Comparison of ENCODE assay signal across 16 cellular contexts in the genomic region with DNA sequence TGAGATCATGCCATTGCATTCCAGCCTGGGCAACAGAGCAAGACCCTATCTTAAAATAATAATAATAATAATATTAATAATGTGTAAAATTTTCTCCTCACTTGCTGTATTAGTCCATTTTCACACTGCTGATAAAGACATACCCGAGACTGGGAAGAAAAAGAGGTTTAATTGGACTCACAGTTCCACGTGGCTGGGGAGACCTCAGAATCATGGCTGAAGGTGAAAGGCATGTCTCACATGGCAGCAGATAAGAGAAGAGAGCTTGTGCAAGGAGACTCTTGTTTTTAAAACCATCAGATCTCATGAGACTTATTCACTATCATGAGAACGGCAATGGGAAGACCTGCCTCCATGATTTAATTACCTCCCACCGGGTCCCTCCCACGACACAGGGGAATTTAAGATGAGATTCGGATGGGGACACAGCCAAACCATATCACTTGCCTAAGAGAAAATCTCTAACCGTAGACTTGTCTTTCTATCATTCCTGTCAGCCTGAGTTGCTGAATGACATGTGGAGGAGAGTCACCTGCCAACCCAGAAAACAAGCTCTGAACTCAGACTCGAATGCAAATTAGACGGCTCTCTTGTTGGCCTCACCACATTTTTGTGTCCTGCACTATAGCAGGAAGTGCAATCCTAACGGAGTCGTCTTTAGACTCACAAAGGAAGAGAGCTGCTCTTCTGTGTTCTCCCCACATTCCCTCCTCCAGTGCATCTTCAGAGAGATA. TPM values are rescaled to one million over a fixed set of nuclear protein-coding genes. Genes with fewer than 3 reads are reported as not detected.
DNase-seq lines count a peak whose midpoint lies in the region; ATAC-seq and TF ChIP-seq lines count a peak whose summit lies in the region.
"Had no signal": no experiment of that assay in that cellular context is flagged by ENCODE, and none has a peak within 500 bp of the region (broad histone marks: within the 10 kb centered on the region; RNA-seq: fewer than 3 reads in every experiment).

No MANE protein-coding gene starts in this region.

- no peak overlapping the region for H3K4me3 Mint-ChIP-seq in neural progenitor cell
- H3K4me3 Mint-ChIP-seq: activated CD8-positive, alpha-beta T cell treated with anti-CD3 and anti-CD28 coated beads for 36 hours; CD4-positive, alpha-beta T cell had no signal

- no peaks in the 10 kb centered on the region for H3K9me3 ChIP-seq in neural progenitor cell (ENCODE audit: low read depth)
- H3K9me3 ChIP-seq: HAP-1, thyroid gland had no signal

- H3K4me3 ChIP-seq in neural progenitor cell, result no peak overlapping the region
- H3K4me3 ChIP-seq: HAP-1, thyroid gland had no signal

- no peaks in the 10 kb centered on the region for H4K20me1 ChIP-seq in neural progenitor cell (ENCODE audit: low read depth)

- H3K27ac Mint-ChIP-seq in neural progenitor cell, result no peak overlapping the region
- H3K27ac Mint-ChIP-seq: activated CD8-positive, alpha-beta T cell treated with anti-CD3 and anti-CD28 coated beads for 36 hours; CD4-positive, alpha-beta T cell had no signal

- H3K36me3 ChIP-seq in neural progenitor cell, result no peaks in the 10 kb centered on the region
- H3K36me3 ChIP-seq: HAP-1, thyroid gland had no signal

- no peak for TF ChIP-seq CTCF in neural progenitor cell (IDR thresholded peaks at IDR 0.05)

- ATAC-seq in GM21723 (IDR thresholded peaks at IDR 0.05; ENCODE audit: unreplicated experiment), result peak; percentile 61
- ATAC-seq in HG03457 (IDR thresholded peaks at IDR 0.05; ENCODE audit: unreplicated experiment), result peak; percentile 60
- ATAC-seq: activated CD8-positive, alpha-beta T cell treated with anti-CD3 and anti-CD28 coated beads for 36 hours had no signal

- no peak overlapping the region for H3K27ac ChIP-seq in neural progenitor cell
- H3K27ac ChIP-seq: thyroid gland had no signal

- H3K4me1 Mint-ChIP-seq in neural progenitor cell, result no peaks in the 10 kb centered on the region

- no peaks in the 10 kb centered on the region for H3F3A ChIP-seq in neural progenitor cell (ENCODE audit: low read depth)

- no peaks in the 10 kb centered on the region for H3K27me3 ChIP-seq in neural progenitor cell
- H3K27me3 ChIP-seq: thyroid gland had no signal

- no peak overlapping the region for H3K9ac ChIP-seq in neural progenitor cell

- no peaks in the 10 kb centered on the region for H3K36me3 Mint-ChIP-seq in neural progenitor cell

- H3K27me3 Mint-ChIP-seq in neural progenitor cell (ENCODE audit: insufficient read depth, low read depth), result no peaks in the 10 kb centered on the region

- peak; percentile 28 for DNase-seq in NCI-H2029 treated with DMSO at 0.1 percent for 48 hours (lab: John Stamatoyannopoulos, UW)
- no peak for DNase-seq in NCI-H2029 (lab: John Stamatoyannopoulos, UW)
- DNase-seq in neural progenitor cell (ENCODE audit: low spot score), result no peak
- DNase-seq in amygdala (lab: John Stamatoyannopoulos, UW), result no peak
- DNase-seq in SW480 (ENCODE audit: low spot score), result no peak
- DNase-seq in activated CD4-positive, alpha-beta T cell treated with anti-CD3 and anti-CD28 coated beads, Interleukin-2, amount 50 U/mL, for 1 hour, result no peak
- DNase-seq: activated CD8-positive, alpha-beta T cell treated with anti-CD3 and anti-CD28 coated beads for 36 hours; activated effector memory CD4-positive, alpha-beta T cell treated with Interleukin-2 at 50 U/mL for 16 hours; CD4-positive, alpha-beta T cell; NCI-H226; stimulated activated CD4-positive, alpha-beta T cell treated with anti-CD3 and anti-CD28 coated beads, Interleukin-15, amount 100 ng/mL, for 24 hours; T-helper 9 cell had no signal

- H2AFZ ChIP-seq in neural progenitor cell (replicated peaks), result peak overlapping the region; percentile 84

- H3K79me2 ChIP-seq in neural progenitor cell (ENCODE audit: low read depth), result no peaks in the 10 kb centered on the region

- no peak overlapping the region for H3K4me2 ChIP-seq in neural progenitor cell

- H3K9me3 Mint-ChIP-seq in neural progenitor cell, result no peaks in the 10 kb centered on the region

- no peaks in the 10 kb centered on the region for H3K4me1 ChIP-seq in neural progenitor cell
- H3K4me1 ChIP-seq: HAP-1, thyroid gland had no signal

RNA-seq across cellular contexts. Expression of gene DCTD, which starts 51.9 kb away (rescaled TPM):
- 92.9 and 93.4 TPM in 2 replicates for total RNA-seq in neural progenitor cell (ENCODE audit: low replicate concordance)
